6 cellular contexts compared by ENCODE assay signal in the genomic region with DNA sequence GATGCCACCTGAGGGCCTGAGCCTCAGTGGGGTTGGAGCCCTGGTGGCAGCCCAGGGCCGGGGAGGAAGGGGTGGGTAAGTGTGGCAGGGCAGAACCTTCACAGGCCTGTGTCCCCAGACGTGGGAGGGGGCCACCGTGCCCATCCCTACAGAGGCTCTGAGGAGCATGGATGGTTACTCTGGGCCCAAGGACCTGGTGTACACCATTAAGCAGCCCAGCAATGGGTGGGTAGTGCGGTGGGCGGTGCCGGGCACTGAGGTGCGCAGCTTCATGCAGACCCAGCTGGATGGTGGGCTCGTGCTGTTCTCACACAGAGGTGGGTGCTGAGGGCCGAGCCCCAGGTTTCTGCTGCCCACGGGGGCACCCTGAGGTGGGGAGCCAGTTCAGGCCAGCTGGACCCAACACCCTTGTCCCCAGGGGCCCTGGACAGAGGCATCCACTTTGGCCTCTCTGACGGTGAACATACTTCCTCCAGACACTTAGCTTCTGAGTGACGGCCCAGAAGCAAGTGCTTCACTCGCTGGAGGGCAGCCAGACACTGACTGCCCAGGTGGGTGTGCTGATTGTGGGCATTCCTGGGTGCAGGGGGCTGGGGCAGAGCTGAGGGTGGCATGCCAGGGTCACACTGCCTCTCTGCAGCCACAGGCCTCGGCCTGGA. TPM values are rescaled to one million over a fixed set of nuclear protein-coding genes. Genes with fewer than 3 reads are reported as not detected.
A peak's percentile ranks its signal among the peaks of the same experiment; 100 is the strongest.
DNase-seq lines count a peak whose midpoint lies in the region; ATAC-seq and TF ChIP-seq lines count a peak whose summit lies in the region.
"Not testable (repeated sequence)": the region's sequence is repeated elsewhere in the genome, so short reads cannot be mapped to it uniquely, and the experiment has no call there.

No MANE protein-coding gene starts in this region.

- not testable (repeated sequence) for H3K27ac Mint-ChIP-seq in stimulated activated naive CD8-positive, alpha-beta T cell treated with anti-CD3 and anti-CD28 coated beads, Interleukin-15, amount 100 ng/mL, for 72 hours

- not testable (repeated sequence) for TF ChIP-seq CTCF in Panc1 (IDR thresholded peaks at IDR 0.05); left lung (IDR thresholded peaks at IDR 0.05); omental fat pad (IDR thresholded peaks at IDR 0.05)

- ATAC-seq in Panc1: peak; percentile 16
- ATAC-seq in Right ventricle myocardium superior (ENCODE audit: poor library complexity): peak; percentile 80
- ATAC-seq in left ventricle myocardium superior: peak; percentile 84
- peak; percentile 85 for ATAC-seq in left lung
- peak; percentile 53 for ATAC-seq in omental fat pad (ENCODE audit: low FRiP score)
- ATAC-seq in stimulated activated naive CD8-positive, alpha-beta T cell treated with anti-CD3 and anti-CD28 coated beads, Interleukin-15, amount 100 ng/mL, for 72 hours: peak; percentile 33

- BruUV-seq in Panc1 (replicated peaks; lab: Mats Ljungman, UMichigan): not testable (repeated sequence)

- not testable (repeated sequence) for H3K4me3 ChIP-seq in Panc1 (ENCODE audit: low read depth in 2 of 2, low read length in 2 of 2); left lung

- CTCF ChIA-PET in Panc1 (lab: Charles Lee): not testable (repeated sequence)

- POLR2A ChIA-PET in Panc1 (lab: Charles Lee): not testable (repeated sequence)

- DNase-seq in Panc1 (ENCODE audit: low read depth, low spot score); Right ventricle myocardium superior; left ventricle myocardium superior; left lung; omental fat pad (ENCODE audit: low spot score); stimulated activated naive CD8-positive, alpha-beta T cell treated with anti-CD3 and anti-CD28 coated beads, Interleukin-15, amount 100 ng/mL, for 72 hours: not testable (repeated sequence)

- not testable (repeated sequence) for H3K27ac ChIP-seq in Panc1 (ENCODE audit: low read length); left lung

- not testable (repeated sequence) for H3K27me3 ChIP-seq in Panc1 (ENCODE audit: control insufficient read depth, insufficient read depth, low read length); left lung

- H3K4me1 ChIP-seq in Panc1 (ENCODE audit: control insufficient read depth, insufficient read depth, low read length); left lung: not testable (repeated sequence)

- intact Hi-C loops in Panc1 (cut with micrococcal nuclease; ENCODE audit: unreplicated experiment); Right ventricle myocardium superior (cut with DNase I); left ventricle myocardium superior (cut with micrococcal nuclease); left lung (cut with DNase I): not testable (repeated sequence)

- not testable (repeated sequence) for H3K9me3 Mint-ChIP-seq in stimulated activated naive CD8-positive, alpha-beta T cell treated with anti-CD3 and anti-CD28 coated beads, Interleukin-15, amount 100 ng/mL, for 72 hours

- H3K4me3 Mint-ChIP-seq in stimulated activated naive CD8-positive, alpha-beta T cell treated with anti-CD3 and anti-CD28 coated beads, Interleukin-15, amount 100 ng/mL, for 72 hours: not testable (repeated sequence)

- not testable (repeated sequence) for H3K9me3 ChIP-seq in Panc1 (ENCODE audit: control insufficient read depth, insufficient read depth, low read depth, low read length); left lung

- not testable (repeated sequence) for H3K27me3 Mint-ChIP-seq in stimulated activated naive CD8-positive, alpha-beta T cell treated with anti-CD3 and anti-CD28 coated beads, Interleukin-15, amount 100 ng/mL, for 72 hours

- in situ Hi-C loops in Panc1 (cut with HindIII; ENCODE audit: low pct_unique_long_range_greater_than_20kb, low sequenced_read_pairs): not testable (repeated sequence)

- H3K36me3 ChIP-seq in Panc1 (ENCODE audit: control insufficient read depth, insufficient read depth, low read length); left lung: not testable (repeated sequence)

- not testable (repeated sequence) for H3K4me1 Mint-ChIP-seq in stimulated activated naive CD8-positive, alpha-beta T cell treated with anti-CD3 and anti-CD28 coated beads, Interleukin-15, amount 100 ng/mL, for 72 hours

RNA-seq across cellular contexts. Expression of gene GOLGA6L4, which starts 38.9 kb away (rescaled TPM):
- total RNA-seq in Panc1 (2021; ENCODE audit: unreplicated experiment): 2.7 TPM
- polyA plus RNA-seq in Panc1 (2012; ENCODE audit: insufficient read length): 2.5 TPM
- 1.0 TPM for total RNA-seq in Right ventricle myocardium superior
- 0.50 TPM for total RNA-seq in left ventricle myocardium superior
- 1 to 10 TPM; 2.1 to 2.9 TPM for total RNA-seq in left lung
- total RNA-seq in omental fat pad: 1 to 10 TPM; 1.4 to 9.6 (median 3.2) TPM

Comparison
In these comparisons a context has a peak if more than half of its experiments do, and no peak if none do; other contexts are left out.
1. ATAC-seq: peak in every context shown above with its lines; median percentile 85 in left lung; 84 in left ventricle myocardium superior; 80 in Right ventricle myocardium superior; 53 in omental fat pad; 33 in stimulated activated naive CD8-positive, alpha-beta T cell treated with anti-CD3 and anti-CD28 coated beads, Interleukin-15, amount 100 ng/mL, for 72 hours; 16 in Panc1.